In genomic region chr11:34433899-34434298, GRCh38 we compare ENCODE assay signal across 1 cellular context.
TF ChIP-seq lines count a peak whose summit lies in the region.

No MANE protein-coding gene starts in this region.

TF ChIP-seq in HepG2, 621 proteins besides CTCF, POLR2A, EP300 and RAD21 (continued from another document):
- TF ChIP-seq FOXJ3 (CRISPR knock-in tag; IDR thresholded peaks at IDR 0.05; ENCODE audit: borderline replicate concordance), result peak; percentile 29; the same call in 1 of the 2 replicates
- TF ChIP-seq HIVEP1 (CRISPR knock-in tag; IDR thresholded peaks at IDR 0.05), result no peak
- TF ChIP-seq ZBTB21 (CRISPR knock-in tag; IDR thresholded peaks at IDR 0.05), result no peak
- no peak for TF ChIP-seq JARID2 (CRISPR knock-in tag; IDR thresholded peaks at IDR 0.05; ENCODE audit: insufficient replicate concordance)
- TF ChIP-seq IRF2 (CRISPR knock-in tag; IDR thresholded peaks at IDR 0.05), result 0 out of 2 replicates have a peak, but pooled peaks have one; percentile 18
- peak; percentile 46; the same call in 1 of the 2 replicates for TF ChIP-seq PHF21A (CRISPR knock-in tag; IDR thresholded peaks at IDR 0.05)
- TF ChIP-seq BCL6 (CRISPR knock-in tag; IDR thresholded peaks at IDR 0.05), result peak; percentile 93
- TF ChIP-seq GTF3A (CRISPR knock-in tag; conservative IDR thresholded peaks at IDR 0.05), result 0 out of 2 replicates have a peak, but pooled peaks have one; percentile 44
- TF ChIP-seq MIER3 (CRISPR knock-in tag; IDR thresholded peaks at IDR 0.05; ENCODE audit: borderline replicate concordance), result peak; percentile 25; the same call in 1 of the 2 replicates
- peak; percentile 48; the same call in 1 of the 2 replicates for TF ChIP-seq NR2F6 (IDR thresholded peaks at IDR 0.05)
- peak; percentile 36; the same call in 1 of the 2 replicates for TF ChIP-seq NR2F6 (CRISPR knock-in tag; IDR thresholded peaks at IDR 0.05)
- TF ChIP-seq, protein P1, sequence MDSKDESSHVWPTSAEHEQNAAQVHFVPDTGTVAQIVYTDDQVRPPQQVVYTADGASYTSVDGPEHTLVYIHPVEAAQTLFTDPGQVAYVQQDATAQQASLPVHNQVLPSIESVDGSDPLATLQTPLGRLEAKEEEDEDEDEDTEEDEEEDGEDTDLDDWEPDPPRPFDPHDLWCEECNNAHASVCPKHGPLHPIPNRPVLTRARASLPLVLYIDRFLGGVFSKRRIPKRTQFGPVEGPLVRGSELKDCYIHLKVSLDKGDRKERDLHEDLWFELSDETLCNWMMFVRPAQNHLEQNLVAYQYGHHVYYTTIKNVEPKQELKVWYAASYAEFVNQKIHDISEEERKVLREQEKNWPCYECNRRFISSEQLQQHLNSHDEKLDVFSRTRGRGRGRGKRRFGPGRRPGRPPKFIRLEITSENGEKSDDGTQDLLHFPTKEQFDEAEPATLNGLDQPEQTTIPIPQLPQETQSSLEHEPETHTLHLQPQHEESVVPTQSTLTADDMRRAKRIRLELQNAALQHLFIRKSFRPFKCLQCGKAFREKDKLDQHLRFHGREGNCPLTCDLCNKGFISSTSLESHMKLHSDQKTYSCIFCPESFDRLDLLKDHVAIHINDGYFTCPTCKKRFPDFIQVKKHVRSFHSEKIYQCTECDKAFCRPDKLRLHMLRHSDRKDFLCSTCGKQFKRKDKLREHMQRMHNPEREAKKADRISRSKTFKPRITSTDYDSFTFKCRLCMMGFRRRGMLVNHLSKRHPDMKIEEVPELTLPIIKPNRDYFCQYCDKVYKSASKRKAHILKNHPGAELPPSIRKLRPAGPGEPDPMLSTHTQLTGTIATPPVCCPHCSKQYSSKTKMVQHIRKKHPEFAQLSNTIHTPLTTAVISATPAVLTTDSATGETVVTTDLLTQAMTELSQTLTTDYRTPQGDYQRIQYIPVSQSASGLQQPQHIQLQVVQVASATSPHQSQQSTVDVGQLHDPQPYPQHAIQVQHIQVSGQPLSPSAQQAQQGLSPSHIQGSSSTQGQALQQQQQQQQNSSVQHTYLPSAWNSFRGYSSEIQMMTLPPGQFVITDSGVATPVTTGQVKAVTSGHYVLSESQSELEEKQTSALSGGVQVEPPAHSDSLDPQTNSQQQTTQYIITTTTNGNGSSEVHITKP (CRISPR knock-in tag; IDR thresholded peaks at IDR 0.05; ENCODE audit: low read depth), result no peak; the same call in 1 of the 2 replicates
- peak; percentile 97 for TF ChIP-seq RARA (CRISPR knock-in tag; IDR thresholded peaks at IDR 0.05)
- no peak for TF ChIP-seq LCORL (IDR thresholded peaks at IDR 0.05)
- TF ChIP-seq LCORL (CRISPR knock-in tag; IDR thresholded peaks at IDR 0.05), result 0 out of 2 replicates have a peak, but pooled peaks have one; percentile 33
- no peak for TF ChIP-seq SOX6 (IDR thresholded peaks at IDR 0.05)
- peak; percentile 66 for TF ChIP-seq SOX6 (CRISPR knock-in tag; IDR thresholded peaks at IDR 0.05)
- no peak for TF ChIP-seq NCOA1 (CRISPR knock-in tag; IDR thresholded peaks at IDR 0.05)
- TF ChIP-seq HDAC2 (CRISPR knock-in tag; IDR thresholded peaks at IDR 0.05), result peak; percentile 45; the same call in 1 of the 2 replicates
- TF ChIP-seq FOXO1 (CRISPR knock-in tag; IDR thresholded peaks at IDR 0.05), result 0 out of 2 replicates have a peak, but pooled peaks have one; percentile 55
- 0 out of 2 replicates have a peak, but pooled peaks have one; percentile 30 for TF ChIP-seq ISL2 (CRISPR knock-in tag; IDR thresholded peaks at IDR 0.05)
- peak; percentile 87; the same call in 1 of the 2 replicates for TF ChIP-seq HMG20A (CRISPR knock-in tag; IDR thresholded peaks at IDR 0.05; ENCODE audit: borderline replicate concordance)
- TF ChIP-seq, protein P2, sequence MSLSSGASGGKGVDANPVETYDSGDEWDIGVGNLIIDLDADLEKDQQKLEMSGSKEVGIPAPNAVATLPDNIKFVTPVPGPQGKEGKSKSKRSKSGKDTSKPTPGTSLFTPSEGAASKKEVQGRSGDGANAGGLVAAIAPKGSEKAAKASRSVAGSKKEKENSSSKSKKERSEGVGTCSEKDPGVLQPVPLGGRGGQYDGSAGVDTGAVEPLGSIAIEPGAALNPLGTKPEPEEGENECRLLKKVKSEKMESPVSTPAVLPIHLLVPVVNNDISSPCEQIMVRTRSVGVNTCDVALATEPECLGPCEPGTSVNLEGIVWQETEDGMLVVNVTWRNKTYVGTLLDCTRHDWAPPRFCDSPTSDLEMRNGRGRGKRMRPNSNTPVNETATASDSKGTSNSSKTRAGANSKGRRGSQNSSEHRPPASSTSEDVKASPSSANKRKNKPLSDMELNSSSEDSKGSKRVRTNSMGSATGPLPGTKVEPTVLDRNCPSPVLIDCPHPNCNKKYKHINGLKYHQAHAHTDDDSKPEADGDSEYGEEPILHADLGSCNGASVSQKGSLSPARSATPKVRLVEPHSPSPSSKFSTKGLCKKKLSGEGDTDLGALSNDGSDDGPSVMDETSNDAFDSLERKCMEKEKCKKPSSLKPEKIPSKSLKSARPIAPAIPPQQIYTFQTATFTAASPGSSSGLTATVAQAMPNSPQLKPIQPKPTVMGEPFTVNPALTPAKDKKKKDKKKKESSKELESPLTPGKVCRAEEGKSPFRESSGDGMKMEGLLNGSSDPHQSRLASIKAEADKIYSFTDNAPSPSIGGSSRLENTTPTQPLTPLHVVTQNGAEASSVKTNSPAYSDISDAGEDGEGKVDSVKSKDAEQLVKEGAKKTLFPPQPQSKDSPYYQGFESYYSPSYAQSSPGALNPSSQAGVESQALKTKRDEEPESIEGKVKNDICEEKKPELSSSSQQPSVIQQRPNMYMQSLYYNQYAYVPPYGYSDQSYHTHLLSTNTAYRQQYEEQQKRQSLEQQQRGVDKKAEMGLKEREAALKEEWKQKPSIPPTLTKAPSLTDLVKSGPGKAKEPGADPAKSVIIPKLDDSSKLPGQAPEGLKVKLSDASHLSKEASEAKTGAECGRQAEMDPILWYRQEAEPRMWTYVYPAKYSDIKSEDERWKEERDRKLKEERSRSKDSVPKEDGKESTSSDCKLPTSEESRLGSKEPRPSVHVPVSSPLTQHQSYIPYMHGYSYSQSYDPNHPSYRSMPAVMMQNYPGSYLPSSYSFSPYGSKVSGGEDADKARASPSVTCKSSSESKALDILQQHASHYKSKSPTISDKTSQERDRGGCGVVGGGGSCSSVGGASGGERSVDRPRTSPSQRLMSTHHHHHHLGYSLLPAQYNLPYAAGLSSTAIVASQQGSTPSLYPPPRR (CRISPR knock-in tag; IDR thresholded peaks at IDR 0.05; ENCODE audit: borderline replicate concordance), result peak; percentile 60; the same call in 1 of the 2 replicates
- TF ChIP-seq SOX13 (IDR thresholded peaks at IDR 0.05), result no peak
- peak in 1 of 2 experiments; percentile 66; a peak in 2 of 4 replicates for TF ChIP-seq SOX13 (CRISPR knock-in tag; conservative IDR thresholded peaks at IDR 0.05 in 1 of 2, IDR thresholded peaks at IDR 0.05 in 1 of 2)
- peak; percentile 47; the same call in 1 of the 2 replicates for TF ChIP-seq ELF3 (CRISPR knock-in tag; IDR thresholded peaks at IDR 0.05)
- no peak for TF ChIP-seq TGIF2 (CRISPR knock-in tag; IDR thresholded peaks at IDR 0.05)
- TF ChIP-seq SIN3A (IDR thresholded peaks at IDR 0.05; ENCODE audit: borderline replicate concordance, low read depth, low read length), result no peak
- TF ChIP-seq, protein P3, sequence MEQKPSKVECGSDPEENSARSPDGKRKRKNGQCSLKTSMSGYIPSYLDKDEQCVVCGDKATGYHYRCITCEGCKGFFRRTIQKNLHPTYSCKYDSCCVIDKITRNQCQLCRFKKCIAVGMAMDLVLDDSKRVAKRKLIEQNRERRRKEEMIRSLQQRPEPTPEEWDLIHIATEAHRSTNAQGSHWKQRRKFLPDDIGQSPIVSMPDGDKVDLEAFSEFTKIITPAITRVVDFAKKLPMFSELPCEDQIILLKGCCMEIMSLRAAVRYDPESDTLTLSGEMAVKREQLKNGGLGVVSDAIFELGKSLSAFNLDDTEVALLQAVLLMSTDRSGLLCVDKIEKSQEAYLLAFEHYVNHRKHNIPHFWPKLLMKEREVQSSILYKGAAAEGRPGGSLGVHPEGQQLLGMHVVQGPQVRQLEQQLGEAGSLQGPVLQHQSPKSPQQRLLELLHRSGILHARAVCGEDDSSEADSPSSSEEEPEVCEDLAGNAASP (CRISPR knock-in tag; IDR thresholded peaks at IDR 0.05; ENCODE audit: borderline replicate concordance), result peak; percentile 58; the same call in 1 of the 2 replicates
- peak; percentile 29; the same call in 1 of the 2 replicates for TF ChIP-seq TCF7 (IDR thresholded peaks at IDR 0.05; ENCODE audit: low read depth)
- TF ChIP-seq RCOR2 (CRISPR knock-in tag; IDR thresholded peaks at IDR 0.05), result peak; percentile 63; the same call in 1 of the 2 replicates
- TF ChIP-seq REXO4 (CRISPR knock-in tag; IDR thresholded peaks at IDR 0.05; ENCODE audit: borderline replicate concordance), result no peak
- no peak for TF ChIP-seq DBP (CRISPR knock-in tag; IDR thresholded peaks at IDR 0.05; ENCODE audit: not compliant biosample characterization)
- peak; percentile 79; the same call in 1 of the 2 replicates for TF ChIP-seq RXRA (CRISPR knock-in tag; IDR thresholded peaks at IDR 0.05)
- peak; percentile 56; the same call in 1 of the 2 replicates for TF ChIP-seq FOXA3 (CRISPR knock-in tag; IDR thresholded peaks at IDR 0.05)
- no peak for TF ChIP-seq ZNF570 (CRISPR knock-in tag; IDR thresholded peaks at IDR 0.05; ENCODE audit: borderline replicate concordance)
- TF ChIP-seq RXRB (CRISPR knock-in tag; IDR thresholded peaks at IDR 0.05; ENCODE audit: borderline replicate concordance), result peak; percentile 89
- no peak for TF ChIP-seq ZNF224 (CRISPR knock-in tag; IDR thresholded peaks at IDR 0.05)
- peak; percentile 49; the same call in 1 of the 2 replicates for TF ChIP-seq PPARG (CRISPR knock-in tag; conservative IDR thresholded peaks at IDR 0.05)
- peak; percentile 54 for TF ChIP-seq HNF4A (CRISPR knock-in tag; IDR thresholded peaks at IDR 0.05)
- no peak for TF ChIP-seq ZNF431 (CRISPR knock-in tag; IDR thresholded peaks at IDR 0.05; ENCODE audit: borderline replicate concordance, low read depth)
- TF ChIP-seq FOSL2 (CRISPR knock-in tag; IDR thresholded peaks at IDR 0.05), result peak; percentile 58
- TF ChIP-seq CREB1 (IDR thresholded peaks at IDR 0.05), result no peak
- 0 out of 2 replicates have a peak, but pooled peaks have one; percentile 14 for TF ChIP-seq CREB1 (CRISPR knock-in tag; IDR thresholded peaks at IDR 0.05)
